Comparison of ENCODE assay signal across 22 cellular contexts in the genomic region with DNA sequence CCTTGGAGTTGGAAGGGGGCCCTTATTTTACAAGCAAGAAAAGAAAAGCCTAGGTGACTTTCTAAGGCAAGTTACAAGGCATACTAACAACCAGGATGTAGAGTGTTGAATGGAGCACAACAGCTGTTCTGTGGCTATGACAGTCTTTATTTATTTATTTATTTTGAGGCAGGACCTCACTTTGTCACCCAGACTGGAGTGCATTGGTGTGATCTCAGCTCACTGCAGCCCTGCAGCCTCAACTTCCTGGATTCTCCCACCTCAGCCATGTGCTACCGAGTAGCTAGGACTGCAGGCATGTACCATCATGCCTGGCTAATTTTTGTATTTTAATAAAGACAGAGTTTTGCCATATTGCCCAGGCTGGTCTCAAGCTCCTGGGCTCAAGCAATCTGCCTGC.
"Had no signal": no experiment of that assay in that cellular context is flagged by ENCODE, and none has a peak within 500 bp of the region (broad histone marks: within the 10 kb centered on the region; RNA-seq: fewer than 3 reads in every experiment).

No MANE protein-coding gene starts in this region.

- H3K36me3 Mint-ChIP-seq: immature natural killer cell had no signal

- ATAC-seq: activated CD4-positive, CD25-positive, alpha-beta regulatory T cell treated with anti-CD3 and anti-CD28 coated beads, Interleukin-2, amount 50 U/mL, for 24 hours; activated naive CD8-positive, alpha-beta T cell treated with anti-CD3 and anti-CD28 coated beads, Interleukin-2, amount 50 U/mL, for 24 hours; natural killer cell treated with Interleukin-12 subunit alpha and Interleukin-12 subunit beta and Interleukin-15 and Interleukin-18, amount 100 ng/mL, for 72 hours; stimulated activated naive CD8-positive, alpha-beta T cell treated with anti-CD3 and anti-CD28 coated beads, Interleukin-15, Interleukin-2, amounts not matched to agents 100 U/mL and 50 U/mL, for 24 hours; upper lobe of right lung had no signal

- H3K4me1 Mint-ChIP-seq: activated CD4-positive, alpha-beta memory T cell treated with anti-CD3 and anti-CD28 coated beads, Interleukin-2, amount 10 ng/mL, durations not matched to agents 7 days and 5 days; activated CD4-positive, alpha-beta T cell treated with anti-CD3 and anti-CD28 coated beads, Interleukin-2, amount 10 ng/mL, durations not matched to agents 24 days and 14 days; activated naive CD8-positive, alpha-beta T cell treated with anti-CD3 and anti-CD28 coated beads, Interleukin-2, amount 50 U/mL, for 24 hours had no signal

- H3K27ac Mint-ChIP-seq: activated CD4-positive, alpha-beta memory T cell treated with anti-CD3 and anti-CD28 coated beads, Interleukin-2, amount 10 ng/mL, durations not matched to agents 7 days and 5 days; activated CD4-positive, alpha-beta T cell treated with anti-CD3 and anti-CD28 coated beads, Interleukin-2, amount 10 ng/mL, durations not matched to agents 24 days and 14 days; activated naive CD8-positive, alpha-beta T cell treated with anti-CD3 and anti-CD28 coated beads, Interleukin-2, amount 50 U/mL, for 24 hours; immature natural killer cell; natural killer cell treated with Interleukin-12 subunit alpha and Interleukin-12 subunit beta and Interleukin-15 and Interleukin-18, amount 100 ng/mL, for 72 hours had no signal

- H3K27me3 Mint-ChIP-seq: activated CD4-positive, alpha-beta memory T cell treated with anti-CD3 and anti-CD28 coated beads, Interleukin-2, amount 10 ng/mL, durations not matched to agents 7 days and 5 days; activated CD4-positive, alpha-beta T cell treated with anti-CD3 and anti-CD28 coated beads, Interleukin-2, amount 10 ng/mL, durations not matched to agents 24 days and 14 days; activated naive CD8-positive, alpha-beta T cell treated with anti-CD3 and anti-CD28 coated beads, Interleukin-2, amount 50 U/mL, for 24 hours; natural killer cell treated with Interleukin-12 subunit alpha and Interleukin-12 subunit beta and Interleukin-15 and Interleukin-18, amount 100 ng/mL, for 72 hours had no signal

- H3K4me3 ChIP-seq: hepatocyte, left ventricle myocardium inferior, ovary, psoas muscle, right atrium auricular region, thyroid gland, upper lobe of right lung had no signal

- H3K27me3 ChIP-seq: hepatocyte, neutrophil, ovary, right atrium auricular region, thyroid gland, upper lobe of right lung had no signal

- H2AFZ ChIP-seq: hepatocyte had no signal

- H3K4me2 ChIP-seq: hepatocyte had no signal

- H3K9me3 Mint-ChIP-seq: activated CD4-positive, alpha-beta T cell treated with anti-CD3 and anti-CD28 coated beads, Interleukin-2, amount 10 ng/mL, durations not matched to agents 24 days and 14 days had no signal

- H3K36me3 ChIP-seq: left ventricle myocardium inferior, neutrophil, ovary, right atrium auricular region, thyroid gland, upper lobe of right lung had no signal

- H3K9me3 ChIP-seq: left ventricle myocardium inferior, neutrophil, ovary, psoas muscle, right atrium auricular region, thyroid gland, upper lobe of right lung had no signal

- H3K4me1 ChIP-seq: left ventricle myocardium inferior, psoas muscle, right atrium auricular region, thyroid gland, upper lobe of right lung had no signal

- H3K27ac ChIP-seq: hepatocyte, left ventricle myocardium inferior, neutrophil, ovary, psoas muscle, right atrium auricular region, thyroid gland, upper lobe of right lung had no signal

- DNase-seq: activated CD4-positive, alpha-beta memory T cell treated with anti-CD3 and anti-CD28 coated beads, Interleukin-2, amount 10 ng/mL, durations not matched to agents 7 days and 5 days; activated CD4-positive, alpha-beta T cell treated with anti-CD3 and anti-CD28 coated beads, Interleukin-2, amount 10 ng/mL, durations not matched to agents 24 days and 14 days; activated gamma-delta T cell; activated naive CD4-positive, alpha-beta T cell treated with anti-CD3 and anti-CD28 coated beads, Interleukin-2, amount 50 U/mL, for 16 hours; activated naive CD8-positive, alpha-beta T cell treated with anti-CD3 and anti-CD28 coated beads, Interleukin-2, amount 50 U/mL, for 24 hours; effector CD4-positive, alpha-beta T cell; glutamatergic neuron; immature natural killer cell; kidney glomerular epithelial cell; left ventricle myocardium inferior; ovary; psoas muscle; stimulated activated CD4-positive, alpha-beta T cell treated with anti-CD3 and anti-CD28 coated beads, Interleukin-4, amount 100 ng/mL, for 4 hours; stimulated activated naive CD8-positive, alpha-beta T cell treated with anti-CD3 and anti-CD28 coated beads, Interleukin-15, Interleukin-2, amounts not matched to agents 100 U/mL and 50 U/mL, for 24 hours; thyroid gland; upper lobe of right lung had no signal

- H3K4me3 Mint-ChIP-seq: activated CD4-positive, alpha-beta memory T cell treated with anti-CD3 and anti-CD28 coated beads, Interleukin-2, amount 10 ng/mL, durations not matched to agents 7 days and 5 days; activated CD4-positive, alpha-beta T cell treated with anti-CD3 and anti-CD28 coated beads, Interleukin-2, amount 10 ng/mL, durations not matched to agents 24 days and 14 days; activated naive CD8-positive, alpha-beta T cell treated with anti-CD3 and anti-CD28 coated beads, Interleukin-2, amount 50 U/mL, for 24 hours; immature natural killer cell; mesothelial cell of epicardium; natural killer cell treated with Interleukin-12 subunit alpha and Interleukin-12 subunit beta and Interleukin-15 and Interleukin-18, amount 100 ng/mL, for 72 hours had no signal
